Comparison of ENCODE assay signal across 11 cellular contexts in the genomic region with DNA sequence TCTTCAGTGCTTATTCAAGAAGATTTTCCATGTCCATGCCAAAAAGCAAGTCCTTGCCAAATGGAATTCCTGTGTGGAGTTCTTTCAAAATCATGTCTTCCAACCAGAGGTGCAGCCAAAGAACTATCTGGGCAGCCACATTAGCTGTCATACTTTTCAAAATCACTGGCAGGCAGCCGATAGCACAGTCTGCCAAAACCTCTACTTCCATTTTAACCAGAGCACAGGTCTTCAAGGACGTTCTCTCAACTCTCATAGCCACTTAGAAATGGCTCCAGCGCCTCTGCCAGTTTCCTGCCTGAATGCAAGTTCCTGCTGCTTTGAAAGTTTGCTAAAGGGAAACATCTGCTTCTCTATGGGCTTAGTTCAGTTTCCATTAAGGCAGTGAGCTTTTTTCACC.
DNase-seq lines count a peak whose midpoint lies in the region; ATAC-seq, FAIRE-seq and TF ChIP-seq lines count a peak whose summit lies in the region.
"Had no signal": no experiment of that assay in that cellular context is flagged by ENCODE, and none has a peak within 500 bp of the region (broad histone marks: within the 10 kb centered on the region; RNA-seq: fewer than 3 reads in every experiment).

No MANE protein-coding gene starts in this region.

- H4K20me1 ChIP-seq in mammary epithelial cell (ENCODE audit: insufficient read depth, low read length), result no peaks in the 10 kb centered on the region

- no peak overlapping the region for H3K27ac ChIP-seq in mammary epithelial cell (ENCODE audit: insufficient read depth, low read depth, low read length)
- H3K27ac ChIP-seq: KMS-11 had no signal

- H3K4me1 ChIP-seq in mammary epithelial cell (ENCODE audit: insufficient read depth, low read length), result no peaks in the 10 kb centered on the region

- H3K9ac ChIP-seq in mammary epithelial cell (ENCODE audit: insufficient read depth, low read length), result no peak overlapping the region
- H3K9ac ChIP-seq: KMS-11 had no signal

- peak; percentile 9 for DNase-seq in Jurkat, Clone E6-1 (ENCODE audit: low read depth, low spot score)
- DNase-seq in mammary epithelial cell (no peak), hypothalamus (lab: John Stamatoyannopoulos, UW) (peak in 30 of 51 donors; percentile 0 to 77 (median 20)), superior temporal gyrus (ENCODE audit: extremely low spot score) (peak; percentile 24), KBM-7 (no peak), urothelium cell line (ENCODE audit: low spot score) (no peak), GM10248 (ENCODE audit: extremely low spot score) (no peak)
- DNase-seq: activated CD4-positive, alpha-beta T cell treated with anti-CD3 and anti-CD28 coated beads for 48 hours; stimulated activated naive B cell treated with anti-CD40 and anti-IgM and Interleukin-4, amounts not matched to agents 10 μg/mL and 1 μg/mL and 100 μg/mL, for 72 hours had no signal

- H3K36me3 ChIP-seq in mammary epithelial cell (ENCODE audit: insufficient read depth, low read length), result no peaks in the 10 kb centered on the region

- WGBS in mammary epithelial cell (ENCODE audit: low coverage, missing lambda C conversion rate), result 0% methylated on average over 3 of the region's 3 CpGs

- H3K27me3 ChIP-seq in mammary epithelial cell (ENCODE audit: insufficient read depth, low read length), result no peaks in the 10 kb centered on the region

- peak overlapping the region; percentile 13 for H2AFZ ChIP-seq in mammary epithelial cell (ENCODE audit: low read depth, low read length)

- no peak overlapping the region for H3K4me2 ChIP-seq in mammary epithelial cell (ENCODE audit: insufficient read depth, low read depth, low read length)
- H3K4me2 ChIP-seq: KMS-11 had no signal

- in situ Hi-C loops in mammary epithelial cell (cut with MboI; ENCODE audit: low sequenced_read_pairs in 2 of 2), result no loop called here
- in situ Hi-C loops in KBM-7 (cut with MboI; ENCODE audit: low pct_unique_long_range_greater_than_20kb, low sequenced_read_pairs), result no loop called here

- H3K4me3 ChIP-seq in Jurkat, Clone E6-1 (ENCODE audit: low read length), result no peak overlapping the region
- no peak overlapping the region for H3K4me3 ChIP-seq in mammary epithelial cell (replicated peaks in 1 of 3; ENCODE audit: insufficient read depth in 1 of 3, low read depth in 2 of 3, low read length in 3 of 3)

- dilution Hi-C loops in mammary epithelial cell (cut with HindIII; ENCODE audit: low sequenced_read_pairs), result no loop called here

- ATAC-seq in GM18907 (IDR thresholded peaks at IDR 0.05; ENCODE audit: unreplicated experiment), result no peak
- ATAC-seq: stimulated activated naive B cell treated with anti-CD40 and anti-IgM and Interleukin-4, amounts not matched to agents 10 μg/mL and 1 μg/mL and 100 μg/mL, for 72 hours had no signal

- CTCF ChIA-PET in mammary epithelial cell (lab: Charles Lee; ENCODE audit: low non-redundant PET), result no interaction called here
- CTCF ChIA-PET in GM10248 (lab: Yijun Ruan, JAX), result no interaction called here

- TF ChIP-seq CTCF in mammary epithelial cell (conservative IDR thresholded peaks at IDR 0.05 in 1 of 2, IDR thresholded peaks at IDR 0.05 in 1 of 2; ENCODE audit: extremely low read depth in 1 of 2, insufficient read depth in 1 of 2, low read depth in 1 of 2, low read length in 2 of 2) (no peak), GM10248 (IDR thresholded peaks at IDR 0.05; ENCODE audit: control extremely low read depth, extremely low read depth, low read depth, missing control alignments) (no peak)

- intact Hi-C loops in mammary epithelial cell (cut with micrococcal nuclease), result no loop called here

- H3K79me2 ChIP-seq in mammary epithelial cell (ENCODE audit: insufficient read depth, low read length), result no peaks in the 10 kb centered on the region

- H3K9me3 ChIP-seq in mammary epithelial cell (replicated peaks; ENCODE audit: insufficient read depth, low read length), result no peaks in the 10 kb centered on the region

- no TSS peak for BruUV-seq in mammary epithelial cell (replicated peaks; lab: Mats Ljungman, UMichigan)

- POLR2A ChIA-PET in GM10248 (lab: Yijun Ruan, JAX), result no interaction called here

- no peak for FAIRE-seq in urothelium cell line (lab: Jason Lieb, UNC)

Comparison
In these comparisons a context has a peak if more than half of its experiments do, and no peak if none do; other contexts are left out.
1. DNase-seq: peak in Jurkat, Clone E6-1 (single experiment), hypothalamus (30 of 51) and superior temporal gyrus (single experiment); none in mammary epithelial cell (single experiment), KBM-7 (single experiment), urothelium cell line (single experiment) and GM10248 (single experiment).